ENCODE assay signal across 17 cellular contexts in genomic region chr1:22812092-22812880, GRCh38.
DNase-seq lines count a peak whose midpoint lies in the region; ATAC-seq, FAIRE-seq and TF ChIP-seq lines count a peak whose summit lies in the region.
"Had no signal": no experiment of that assay in that cellular context is flagged by ENCODE, and none has a peak within 500 bp of the region (broad histone marks: within the 10 kb centered on the region; RNA-seq: fewer than 3 reads in every experiment).

No MANE protein-coding gene starts in this region.

- H3K9me1 ChIP-seq in K562 (ENCODE audit: control insufficient read depth, insufficient read depth, low read length) = no peaks in the 10 kb centered on the region

- H3K9ac ChIP-seq in K562 (ENCODE audit: insufficient read depth in 1 of 2, low read depth in 2 of 2, low read length in 2 of 2) (no peak overlapping the region), kidney (ENCODE audit: low read length in 2 of 2) (no peak overlapping the region)
- H3K9ac ChIP-seq: GM23248 had no signal

- WGBS in K562 (ENCODE audit: insufficient coverage, low coverage, missing lambda C conversion rate) = under 1% methylated on average over 18 of the region's 18 CpGs
- WGBS in esophagus muscularis mucosa = 86% methylated on average over 18 of the region's 18 CpGs

- H3K27me3 Mint-ChIP-seq in neural crest cell (ENCODE audit: low read depth) = no peaks in the 10 kb centered on the region
- H3K27me3 Mint-ChIP-seq: CD4-positive, alpha-beta memory T cell had no signal

- TF ChIP-seq RAD21 in K562 (CRISPR knock-in tag; conservative IDR thresholded peaks at IDR 0.05 in 1 of 2, IDR thresholded peaks at IDR 0.05 in 1 of 2) = no peak

- TF ChIP-seq CTCF in K562 (IDR thresholded peaks at IDR 0.05 in 2 of 3, conservative IDR thresholded peaks at IDR 0.05 in 1 of 3; ENCODE audit: insufficient read depth in 2 of 3, low read depth in 1 of 3, low read length in 3 of 3) = no peak
- no peak for TF ChIP-seq CTCF in kidney (IDR thresholded peaks at IDR 0.05; ENCODE audit: borderline replicate concordance, extremely low read depth, insufficient read depth)
- no peak for TF ChIP-seq CTCF in neural crest cell (conservative IDR thresholded peaks at IDR 0.05)
- TF ChIP-seq CTCF in esophagus muscularis mucosa (IDR thresholded peaks at IDR 0.05) = no peak

- H3K79me2 ChIP-seq in K562 (ENCODE audit: control insufficient read depth, insufficient read depth, low read length) = no peaks in the 10 kb centered on the region

- H3K4me3 ChIP-seq in K562 = no peak overlapping the region
- no peak overlapping the region for H3K4me3 ChIP-seq in kidney (ENCODE audit: low read length in 2 of 2)
- no peak overlapping the region for H3K4me3 ChIP-seq in esophagus muscularis mucosa
- H3K4me3 ChIP-seq: GM23248 had no signal

- FAIRE-seq in K562 (lab: Jason Lieb, UNC) (no peak), kidney (lab: Jason Lieb, UNC) (no peak)
- FAIRE-seq: G401.6, GM12892, H1 had no signal

- H3K4me2 ChIP-seq in K562 (ENCODE audit: insufficient read depth, low read length) = no peak overlapping the region

- no peak for TF ChIP-seq EP300 in K562 (IDR thresholded peaks at IDR 0.05; ENCODE audit: low read length)
- TF ChIP-seq EP300 in esophagus muscularis mucosa (IDR thresholded peaks at IDR 0.05) = no peak

- H4K20me1 ChIP-seq in K562 (replicated peaks; ENCODE audit: control insufficient read depth, insufficient read depth, low read length) = peaks cover 9% of the 10 kb centered on the region

- no peak for ATAC-seq in K562
- ATAC-seq: HCT116 had no signal

- H3K4me1 Mint-ChIP-seq in neural crest cell = peaks cover 32% of the 10 kb centered on the region
- H3K4me1 Mint-ChIP-seq: CD4-positive, alpha-beta memory T cell had no signal

- no peak overlapping the region for H2AFZ ChIP-seq in K562 (ENCODE audit: low read depth, low read length)
- H2AFZ ChIP-seq: GM23248 had no signal

- H3K9me3 Mint-ChIP-seq in neural crest cell = no peaks in the 10 kb centered on the region

- H3K4me1 ChIP-seq in K562 (replicated peaks in 1 of 2; ENCODE audit: control insufficient read depth in 2 of 2, insufficient read depth in 2 of 2, low read length in 2 of 2) (peaks cover 0 to 6% of the 10 kb centered on the region in 2 experiments; a peak in 1 of 5 replicates), kidney (ENCODE audit: control insufficient read depth in 1 of 2, insufficient read depth in 1 of 2, low read depth in 1 of 2, low read length in 2 of 2) (peaks cover 0 to 2% of the 10 kb centered on the region in 2 donors), esophagus muscularis mucosa (peaks cover 0 to 42% (median 27%) of the 10 kb centered on the region in 4 donors)
- H3K4me1 ChIP-seq: Caco-2 had no signal

- no peak overlapping the region for H3K4me3 Mint-ChIP-seq in neural crest cell
- H3K4me3 Mint-ChIP-seq: CD4-positive, alpha-beta memory T cell had no signal

- BruUV-seq in K562 (replicated peaks; lab: Mats Ljungman, UMichigan) = no TSS peak

- in situ Hi-C loops in K562 (cut with MboI) = no loop called here

- H3K9me3 ChIP-seq in K562 (replicated peaks; ENCODE audit: control insufficient read depth, insufficient read depth, low read depth, low read length) = no peaks in the 10 kb centered on the region
- no peaks in the 10 kb centered on the region for H3K9me3 ChIP-seq in kidney (ENCODE audit: control insufficient read depth in 1 of 2, low read length in 2 of 2)
- H3K9me3 ChIP-seq in esophagus muscularis mucosa = no peaks in the 10 kb centered on the region
- H3K9me3 ChIP-seq: Caco-2 had no signal

- H3K27ac Mint-ChIP-seq in neural crest cell (ENCODE audit: unreplicated experiment) = peak overlapping the region; percentile 81
- H3K27ac Mint-ChIP-seq: CD4-positive, alpha-beta memory T cell had no signal

- no peak overlapping the region for H3K27ac ChIP-seq in K562 (ENCODE audit: extremely low read depth, low read depth, low read length)
- no peak overlapping the region for H3K27ac ChIP-seq in kidney (ENCODE audit: low read depth in 2 of 2, low read length in 2 of 2)
- H3K27ac ChIP-seq in esophagus muscularis mucosa (replicated peaks in 1 of 4) = no peak overlapping the region
- H3K27ac ChIP-seq: GM23248 had no signal

- TF ChIP-seq POLR2A in K562 (conservative IDR thresholded peaks at IDR 0.05) = no peak
- TF ChIP-seq POLR2A in esophagus muscularis mucosa (IDR thresholded peaks at IDR 0.05; ENCODE audit: low read depth) = no peak

- CTCF ChIA-PET in K562 (lab: Yijun Ruan, JAX; ENCODE audit: low intra/inter-chr PET ratio) = no interaction called here

- H3K27me3 ChIP-seq in K562 (ENCODE audit: control insufficient read depth in 2 of 2, insufficient read depth in 2 of 2, low read length in 2 of 2) = peaks cover 7 to 44% of the 10 kb centered on the region in 2 experiments
- H3K27me3 ChIP-seq in esophagus muscularis mucosa = peaks cover 0 to 6% (median 0%) of the 10 kb centered on the region in 4 donors

- H3K36me3 Mint-ChIP-seq in neural crest cell (ENCODE audit: low read depth) = no peaks in the 10 kb centered on the region
- H3K36me3 Mint-ChIP-seq: CD4-positive, alpha-beta memory T cell had no signal

- intact Hi-C loops in K562 (cut with micrococcal nuclease) = no loop called here
- intact Hi-C loops in kidney (cut with DNase I) = no loop called here
- intact Hi-C loops in esophagus muscularis mucosa (cut with DNase I) = no loop called here

- POLR2A ChIA-PET in K562 (lab: Yijun Ruan, JAX) = no interaction called here

- H3K36me3 ChIP-seq in K562 (ENCODE audit: control insufficient read depth, insufficient read depth, low read length) (no peaks in the 10 kb centered on the region), kidney (ENCODE audit: control insufficient read depth in 1 of 2, insufficient read depth in 2 of 2, low read length in 2 of 2) (no peaks in the 10 kb centered on the region), esophagus muscularis mucosa (no peaks in the 10 kb centered on the region)

- no peak for DNase-seq in K562 (ENCODE audit: extremely low read depth in 1 of 4, low spot score in 3 of 4)
- DNase-seq in kidney = peak; percentile 41
- DNase-seq in neural crest cell (ENCODE audit: low read depth, low spot score) = no peak
- no peak for DNase-seq in UCSD-AML1 (lab: John Stamatoyannopoulos, UW; ENCODE audit: unreplicated experiment)
- DNase-seq in esophagus muscularis mucosa (ENCODE audit: extremely low spot score) = no peak
- no peak for DNase-seq in ureter (ENCODE audit: low spot score)
- DNase-seq: C1 segment of cervical spinal cord; Caco-2; CD4-positive, alpha-beta memory T cell; DMS153; DND-41; GM23248; H7 had no signal

TF ChIP-seq in K562, 482 proteins besides CTCF, POLR2A, EP300 and RAD21:
- TF ChIP-seq KDM1A (IDR thresholded peaks at IDR 0.05) (peak in 1 of 2 experiments; percentile 9; a peak in 1 of 4 replicates), DLX4 (CRISPR knock-in tag; IDR thresholded peaks at IDR 0.05) (no peak), UBTF (IDR thresholded peaks at IDR 0.05; ENCODE audit: borderline replicate concordance in 1 of 2, low read depth in 2 of 2, low read length in 2 of 2) (no peak), POLR3A (IDR thresholded peaks at IDR 0.05; ENCODE audit: borderline replicate concordance, extremely low read depth, insufficient read depth, insufficient read length) (no peak), BCL6 (CRISPR knock-in tag; IDR thresholded peaks at IDR 0.05) (no peak), RBM25 (IDR thresholded peaks at IDR 0.05; ENCODE audit: low read depth, low read length, severe bottlenecking) (peak; percentile 40)
